ENCODE assay signal across 10 cellular contexts in the genomic region with DNA sequence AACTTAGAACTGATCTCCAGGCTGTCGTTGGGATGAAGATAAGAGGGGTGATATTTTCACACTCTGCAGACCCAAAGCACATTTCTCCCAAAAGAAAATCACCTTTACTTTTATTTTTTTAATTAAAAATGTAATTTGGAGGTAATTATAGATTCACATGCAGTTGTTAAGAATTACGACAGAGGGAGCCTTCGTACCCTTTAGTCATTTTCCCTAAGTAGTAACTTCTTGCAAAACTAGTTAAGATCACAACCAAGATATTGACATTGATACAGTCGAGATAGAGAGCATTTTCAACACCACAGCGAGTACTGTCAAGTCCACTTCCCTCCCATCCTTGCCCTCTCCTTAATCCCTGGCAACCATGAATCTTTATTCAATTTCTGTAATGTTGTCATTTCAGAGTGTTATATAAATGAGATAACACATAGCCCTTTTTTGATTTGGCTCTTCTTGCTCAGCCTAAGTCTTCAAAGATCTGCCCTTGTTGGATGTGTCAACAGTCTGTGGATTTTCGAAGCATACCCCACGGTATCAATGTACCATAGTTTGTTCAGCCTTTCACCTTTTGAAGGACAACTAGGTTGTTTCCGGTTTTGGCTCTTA. TPM values are rescaled to one million over a fixed set of nuclear protein-coding genes. Genes with fewer than 3 reads are reported as not detected.
DNase-seq lines count a peak whose midpoint lies in the region; ATAC-seq, FAIRE-seq and TF ChIP-seq lines count a peak whose summit lies in the region.
"Had no signal": no experiment of that assay in that cellular context is flagged by ENCODE, and none has a peak within 500 bp of the region (broad histone marks: within the 10 kb centered on the region; RNA-seq: fewer than 3 reads in every experiment).

No MANE protein-coding gene starts in this region.

- ATAC-seq in left ventricle myocardium superior (no peak), GM21717 (IDR thresholded peaks at IDR 0.05; ENCODE audit: unreplicated experiment) (no peak)
- no peak for ATAC-seq in stimulated activated memory B cell treated with anti-CD40 and anti-IgM and Interleukin-4, amounts not matched to agents 10 μg/mL and 1 μg/mL and 100 μg/mL, for 72 hours

- FAIRE-seq in RCC 7860 (lab: Jason Lieb, UNC), result no peak
- FAIRE-seq in kidney (lab: Jason Lieb, UNC), result no peak

- CTCF ChIA-PET in activated CD4-positive, alpha-beta memory T cell treated with anti-CD3 and anti-CD28 coated beads, Interleukin-2, amount 10 ng/mL, durations not matched to agents 7 days and 5 days (lab: Charles Lee), result interaction anchor here (0.6 kb wide), 1 partner anchor 39 kb away, joined by 6 read pairs; no protein-coding TSS in a partner anchor

- H3K36me3 Mint-ChIP-seq in activated CD4-positive, alpha-beta memory T cell treated with anti-CD3 and anti-CD28 coated beads, Interleukin-2, amount 10 ng/mL, durations not matched to agents 7 days and 5 days (ENCODE audit: low read depth), result no peaks in the 10 kb centered on the region
- no peaks in the 10 kb centered on the region for H3K36me3 Mint-ChIP-seq in stimulated activated memory B cell treated with anti-CD40 and anti-IgM and Interleukin-4, amounts not matched to agents 10 μg/mL and 1 μg/mL and 100 μg/mL, for 72 hours

- no peaks in the 10 kb centered on the region for H3K27me3 Mint-ChIP-seq in activated CD4-positive, alpha-beta memory T cell treated with anti-CD3 and anti-CD28 coated beads, Interleukin-2, amount 10 ng/mL, durations not matched to agents 7 days and 5 days
- H3K27me3 Mint-ChIP-seq in stimulated activated memory B cell treated with anti-CD40 and anti-IgM and Interleukin-4, amounts not matched to agents 10 μg/mL and 1 μg/mL and 100 μg/mL, for 72 hours, result no peaks in the 10 kb centered on the region

- H3K4me3 ChIP-seq in left ventricle myocardium inferior (no peak overlapping the region), kidney (ENCODE audit: low read length in 2 of 2) (no peak overlapping the region)

- peaks cover 37% of the 10 kb centered on the region for H3K27me3 ChIP-seq in left ventricle myocardium inferior (ENCODE audit: low read depth)

- POLR2A ChIA-PET in activated CD4-positive, alpha-beta memory T cell treated with anti-CD3 and anti-CD28 coated beads, Interleukin-2, amount 10 ng/mL, durations not matched to agents 7 days and 5 days (lab: Charles Lee), result no interaction called here

- TF ChIP-seq CTCF in left ventricle myocardium inferior (IDR thresholded peaks at IDR 0.05; ENCODE audit: borderline replicate concordance) (peak; percentile 31), kidney (IDR thresholded peaks at IDR 0.05; ENCODE audit: borderline replicate concordance, extremely low read depth, insufficient read depth) (no peak)

- no peak overlapping the region for H3K27ac Mint-ChIP-seq in activated CD4-positive, alpha-beta memory T cell treated with anti-CD3 and anti-CD28 coated beads, Interleukin-2, amount 10 ng/mL, durations not matched to agents 7 days and 5 days
- no peak overlapping the region for H3K27ac Mint-ChIP-seq in stimulated activated memory B cell treated with anti-CD40 and anti-IgM and Interleukin-4, amounts not matched to agents 10 μg/mL and 1 μg/mL and 100 μg/mL, for 72 hours

- H3K9ac ChIP-seq in kidney (ENCODE audit: low read length in 2 of 2), result no peak overlapping the region

- no peaks in the 10 kb centered on the region for H3K4me1 ChIP-seq in left ventricle myocardium inferior
- H3K4me1 ChIP-seq in kidney (ENCODE audit: control insufficient read depth in 1 of 2, insufficient read depth in 1 of 2, low read depth in 1 of 2, low read length in 2 of 2), result no peaks in the 10 kb centered on the region

- H3K9me3 ChIP-seq in left ventricle myocardium inferior (replicated peaks) (no peaks in the 10 kb centered on the region), kidney (ENCODE audit: control insufficient read depth in 1 of 2, low read length in 2 of 2) (no peaks in the 10 kb centered on the region)

- no peaks in the 10 kb centered on the region for H3K4me1 Mint-ChIP-seq in activated CD4-positive, alpha-beta memory T cell treated with anti-CD3 and anti-CD28 coated beads, Interleukin-2, amount 10 ng/mL, durations not matched to agents 7 days and 5 days
- H3K4me1 Mint-ChIP-seq in stimulated activated memory B cell treated with anti-CD40 and anti-IgM and Interleukin-4, amounts not matched to agents 10 μg/mL and 1 μg/mL and 100 μg/mL, for 72 hours, result no peaks in the 10 kb centered on the region

- H3K9me3 Mint-ChIP-seq in activated CD4-positive, alpha-beta memory T cell treated with anti-CD3 and anti-CD28 coated beads, Interleukin-2, amount 10 ng/mL, durations not matched to agents 7 days and 5 days, result no peaks in the 10 kb centered on the region
- H3K9me3 Mint-ChIP-seq in stimulated activated memory B cell treated with anti-CD40 and anti-IgM and Interleukin-4, amounts not matched to agents 10 μg/mL and 1 μg/mL and 100 μg/mL, for 72 hours, result no peaks in the 10 kb centered on the region

- H3K36me3 ChIP-seq in left ventricle myocardium inferior, result no peaks in the 10 kb centered on the region
- H3K36me3 ChIP-seq in kidney (ENCODE audit: control insufficient read depth in 1 of 2, insufficient read depth in 2 of 2, low read length in 2 of 2), result no peaks in the 10 kb centered on the region

- DNase-seq in left ventricle myocardium inferior (no peak), left ventricle myocardium superior (no peak), RCC 7860 (ENCODE audit: low spot score) (peak; percentile 17), fibroblast of peridontal ligament (ENCODE audit: extremely low read depth) (peak; percentile 77), kidney (no peak)
- no peak for DNase-seq in activated CD4-positive, alpha-beta memory T cell treated with anti-CD3 and anti-CD28 coated beads, Interleukin-2, amount 10 ng/mL, durations not matched to agents 7 days and 5 days
- DNase-seq: DMS79 treated with DMSO at 0.1 percent for 48 hours, NCI-H2227 treated with DMSO at 0.1 percent for 48 hours had no signal

- intact Hi-C loops in left ventricle myocardium inferior (cut with micrococcal nuclease) (no loop called here), left ventricle myocardium superior (cut with micrococcal nuclease) (no loop called here), kidney (cut with DNase I) (no loop called here)

- no peak overlapping the region for H3K4me3 Mint-ChIP-seq in activated CD4-positive, alpha-beta memory T cell treated with anti-CD3 and anti-CD28 coated beads, Interleukin-2, amount 10 ng/mL, durations not matched to agents 7 days and 5 days
- no peak overlapping the region for H3K4me3 Mint-ChIP-seq in stimulated activated memory B cell treated with anti-CD40 and anti-IgM and Interleukin-4, amounts not matched to agents 10 μg/mL and 1 μg/mL and 100 μg/mL, for 72 hours

- H3K27ac ChIP-seq in left ventricle myocardium inferior (replicated peaks) (no peak overlapping the region), kidney (ENCODE audit: low read depth in 2 of 2, low read length in 2 of 2) (no peak overlapping the region)

RNA-seq across cellular contexts. Expression of a gene that starts 39.6 kb away (rescaled TPM):
- total RNA-seq in left ventricle myocardium inferior (not detected), left ventricle myocardium superior (0.25 TPM), kidney (0.28 TPM)
- under 1 TPM in 1 of 2 experiments, not detected in 1; 0.13 TPM for total RNA-seq in activated CD4-positive, alpha-beta memory T cell treated with anti-CD3 and anti-CD28 coated beads, Interleukin-2, amount 10 ng/mL, durations not matched to agents 7 days and 5 days
- 0.24 TPM for polyA plus RNA-seq in kidney (ENCODE audit: insufficient read depth, low read depth, low replicate concordance)

Comparison
In these comparisons a context has a peak if more than half of its experiments do, and no peak if none do; other contexts are left out.
1. DNase-seq: peak in RCC 7860 (single experiment) and fibroblast of peridontal ligament (single experiment); none in left ventricle myocardium inferior (single experiment), left ventricle myocardium superior (single experiment), activated CD4-positive, alpha-beta memory T cell treated with anti-CD3 and anti-CD28 coated beads, Interleukin-2, amount 10 ng/mL, durations not matched to agents 7 days and 5 days (single experiment) and kidney (single experiment).